Comparison of ENCODE assay signal across 9 cellular contexts in the genomic region with DNA sequence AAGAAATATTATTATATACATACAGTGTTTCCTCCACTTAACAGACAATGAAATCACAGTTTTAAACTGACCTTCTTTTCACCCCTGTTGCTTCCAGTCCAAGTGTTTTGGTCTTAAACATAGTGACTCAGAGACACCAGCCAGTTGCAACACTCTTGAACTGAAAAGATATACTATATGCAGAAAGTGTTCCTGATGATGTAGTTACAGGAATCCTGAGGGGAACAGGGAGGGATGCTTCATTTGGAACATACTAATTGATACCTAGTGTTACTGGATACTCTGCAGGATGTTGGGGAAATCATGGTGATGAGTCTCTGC.
DNase-seq lines count a peak whose midpoint lies in the region; ATAC-seq lines count a peak whose summit lies in the region.
"Had no signal": no experiment of that assay in that cellular context is flagged by ENCODE, and none has a peak within 500 bp of the region (broad histone marks: within the 10 kb centered on the region; RNA-seq: fewer than 3 reads in every experiment).

No MANE protein-coding gene starts in this region.

- ATAC-seq in HG02938 (IDR thresholded peaks at IDR 0.05; ENCODE audit: unreplicated experiment) (no peak), GM21423 (IDR thresholded peaks at IDR 0.05; ENCODE audit: unreplicated experiment) (no peak)

- peak; percentile 84 for DNase-seq in DMS53 (lab: John Stamatoyannopoulos, UW)
- DNase-seq in M059J (ENCODE audit: low read depth), result peak; percentile 63
- peak; percentile 81 for DNase-seq in dedifferentiated amniotic fluid mesenchymal stem cell (ENCODE audit: extremely low spot score)
- peak; percentile 12 for DNase-seq in myocyte (ENCODE audit: low read depth)
- DNase-seq in OCI-M1 (lab: John Stamatoyannopoulos, UW), result no peak
- no peak for DNase-seq in anterior cingulate cortex (lab: John Stamatoyannopoulos, UW)
- DNase-seq: NCI-H526 had no signal

Comparison
In these comparisons a context has a peak if more than half of its experiments do, and no peak if none do; other contexts are left out.
1. DNase-seq: peak in DMS53 (single experiment), M059J (single experiment), dedifferentiated amniotic fluid mesenchymal stem cell (single experiment) and myocyte (single experiment); none in OCI-M1 (single experiment) and anterior cingulate cortex (0 of 58).